Comparison of ENCODE assay signal across 12 cellular contexts in genomic region chr7:104926905-104927454, GRCh38.
DNase-seq lines count a peak whose midpoint lies in the region; ATAC-seq and TF ChIP-seq lines count a peak whose summit lies in the region.
"Had no signal": no experiment of that assay in that cellular context is flagged by ENCODE, and none has a peak within 500 bp of the region (broad histone marks: within the 10 kb centered on the region; RNA-seq: fewer than 3 reads in every experiment).

No MANE protein-coding gene starts in this region.

- no peak overlapping the region for H3K4me3 ChIP-seq in left lung

- H3K27ac ChIP-seq in left lung: peak overlapping the region in 1 of 2 donors; percentile 62

- no peaks in the 10 kb centered on the region for H3K27me3 ChIP-seq in left lung

- no peak for TF ChIP-seq CTCF in left lung (IDR thresholded peaks at IDR 0.05)
- no peak for TF ChIP-seq CTCF in type B pancreatic cell (conservative IDR thresholded peaks at IDR 0.05)

- peaks cover 22% of the 10 kb centered on the region for H3K4me1 Mint-ChIP-seq in type B pancreatic cell (ENCODE audit: unreplicated experiment)

- H3K9me3 ChIP-seq in left lung: no peaks in the 10 kb centered on the region

- DNase-seq in SHP77 treated with DMSO at 0.1 percent for 48 hours (lab: John Stamatoyannopoulos, UW) (peak; percentile 10), SHP77 (lab: John Stamatoyannopoulos, UW) (no peak), NCI-H69 (lab: John Stamatoyannopoulos, UW) (peak; percentile 34), left lung (peak; percentile 71 to 84), type B pancreatic cell (ENCODE audit: extremely low spot score, unreplicated experiment) (no peak), DMS114 treated with DMSO at 0.1 percent for 48 hours (lab: John Stamatoyannopoulos, UW; ENCODE audit: unreplicated experiment) (no peak), dedifferentiated amniotic fluid mesenchymal stem cell (ENCODE audit: extremely low spot score) (no peak)
- DNase-seq: activated CD4-positive, alpha-beta memory T cell treated with anti-CD3 and anti-CD28 coated beads, Interleukin-2, amount 10 ng/mL, durations not matched to agents 7 days and 5 days; NCI-H226; occipital lobe; stimulated activated CD4-positive, alpha-beta T cell treated with anti-CD3 and anti-CD28 coated beads, Interleukin-15, amount 100 ng/mL, for 24 hours had no signal

- peaks cover 6 to 12% of the 10 kb centered on the region in 2 donors for H3K4me1 ChIP-seq in left lung

- H3K4me3 Mint-ChIP-seq in type B pancreatic cell: peak overlapping the region; percentile 49
- H3K4me3 Mint-ChIP-seq: activated CD4-positive, alpha-beta memory T cell treated with anti-CD3 and anti-CD28 coated beads, Interleukin-2, amount 10 ng/mL, durations not matched to agents 7 days and 5 days had no signal

- peak; percentile 78 for ATAC-seq in left lung
- ATAC-seq in GM19023 (IDR thresholded peaks at IDR 0.05; ENCODE audit: unreplicated experiment): no peak

- no peaks in the 10 kb centered on the region for H3K27me3 Mint-ChIP-seq in type B pancreatic cell
- H3K27me3 Mint-ChIP-seq: activated CD4-positive, alpha-beta memory T cell treated with anti-CD3 and anti-CD28 coated beads, Interleukin-2, amount 10 ng/mL, durations not matched to agents 7 days and 5 days had no signal

- H3K27ac Mint-ChIP-seq in type B pancreatic cell: peak overlapping the region; percentile 62
- H3K27ac Mint-ChIP-seq: activated CD4-positive, alpha-beta memory T cell treated with anti-CD3 and anti-CD28 coated beads, Interleukin-2, amount 10 ng/mL, durations not matched to agents 7 days and 5 days had no signal

- H3K9me3 Mint-ChIP-seq in type B pancreatic cell: no peaks in the 10 kb centered on the region
- H3K9me3 Mint-ChIP-seq: activated CD4-positive, alpha-beta memory T cell treated with anti-CD3 and anti-CD28 coated beads, Interleukin-2, amount 10 ng/mL, durations not matched to agents 7 days and 5 days had no signal

- H3K36me3 ChIP-seq in left lung: no peaks in the 10 kb centered on the region

- intact Hi-C loops in left lung (cut with DNase I): no loop called here

- H3K36me3 Mint-ChIP-seq in type B pancreatic cell: no peaks in the 10 kb centered on the region

Comparison
In these comparisons a context has a peak if more than half of its experiments do, and no peak if none do; other contexts are left out.
1. DNase-seq: peak in SHP77 treated with DMSO at 0.1 percent for 48 hours (single experiment), NCI-H69 (single experiment) and left lung (2 of 2); none in SHP77 (0 of 2), type B pancreatic cell (single experiment), DMS114 treated with DMSO at 0.1 percent for 48 hours (single experiment) and dedifferentiated amniotic fluid mesenchymal stem cell (single experiment).